8 cellular contexts compared by ENCODE assay signal in genomic region chr22:45672564-45673481, GRCh38. TPM values are rescaled to one million over a fixed set of nuclear protein-coding genes. Genes with fewer than 3 reads are reported as not detected.
DNase-seq lines count a peak whose midpoint lies in the region; ATAC-seq and TF ChIP-seq lines count a peak whose summit lies in the region.

No MANE protein-coding gene starts in this region.

- no peaks in the 10 kb centered on the region for H3K27me3 ChIP-seq in BLaER1 treated with 17β-estradiol and CSF1 and Interleukin-3, amounts not matched to agents 10 nM and 100 nM

- ATAC-seq in HG03439 (IDR thresholded peaks at IDR 0.05; ENCODE audit: unreplicated experiment) (peak; percentile 17), left colon (peak; percentile 42), HG03521 (IDR thresholded peaks at IDR 0.05; ENCODE audit: unreplicated experiment) (no peak), HG02610 (IDR thresholded peaks at IDR 0.05; ENCODE audit: unreplicated experiment) (no peak)

- peak overlapping the region; percentile 77 to 99 (median 95) for H3K4me2 ChIP-seq in BLaER1 treated with 17β-estradiol and CSF1 and Interleukin-3, amounts not matched to agents 10 nM and 100 nM

- H3K4me1 ChIP-seq in BLaER1 treated with 17β-estradiol and CSF1 and Interleukin-3, amounts not matched to agents 10 nM and 100 nM: peaks cover 22 to 36% (median 27%) of the 10 kb centered on the region in 10 experiments

- intact Hi-C loops in left colon (cut with DNase I, micrococcal nuclease): no loop called here

- no peak for TF ChIP-seq CTCF in astrocyte of the cerebellum (IDR thresholded peaks at IDR 0.05; ENCODE audit: low read depth, low read length, missing control alignments)

- peak overlapping the region; percentile 63 to 96 (median 83) for H3K4me3 ChIP-seq in BLaER1 treated with 17β-estradiol and CSF1 and Interleukin-3, amounts not matched to agents 10 nM and 100 nM
- H3K4me3 ChIP-seq in astrocyte of the cerebellum (ENCODE audit: low read depth, low read length): peak overlapping the region; percentile 92

- no peak for DNase-seq in astrocyte of the cerebellum (ENCODE audit: low read depth)
- DNase-seq in left colon: peak in 1 of 2 donors; percentile 27
- no peak for DNase-seq in NCI-H1092 treated with DMSO at 0.1 percent for 48 hours (lab: John Stamatoyannopoulos, UW)

- peaks cover 0 to 32% (median 20%) of the 10 kb centered on the region in 11 experiments; a peak in 19 of 22 replicates for H3K36me3 ChIP-seq in BLaER1 treated with 17β-estradiol and CSF1 and Interleukin-3, amounts not matched to agents 10 nM and 100 nM

- H3K27ac ChIP-seq in BLaER1 treated with 17β-estradiol and CSF1 and Interleukin-3, amounts not matched to agents 10 nM and 100 nM: peak overlapping the region; percentile 92 to 99 (median 94)
- H3K27ac ChIP-seq in temporal lobe (ENCODE audit: low read depth, low read length): peak overlapping the region; percentile 50

- H3K9me3 ChIP-seq in BLaER1 treated with 17β-estradiol and CSF1 and Interleukin-3, amounts not matched to agents 10 nM and 100 nM (replicated peaks in 1 of 11): no peaks in the 10 kb centered on the region

- peaks cover 36 to 57% (median 49%) of the 10 kb centered on the region in 11 experiments; a peak in 20 of 22 replicates for H4K20me1 ChIP-seq in BLaER1 treated with 17β-estradiol and CSF1 and Interleukin-3, amounts not matched to agents 10 nM and 100 nM

- H3K9ac ChIP-seq in BLaER1 treated with 17β-estradiol and CSF1 and Interleukin-3, amounts not matched to agents 10 nM and 100 nM: peak overlapping the region; percentile 92 to 99 (median 95)

- in situ Hi-C loops in astrocyte of the cerebellum (cut with HindIII; ENCODE audit: low sequenced_read_pairs): no loop called here

RNA-seq across cellular contexts. Expression of gene ATXN10, which starts 1.2 kb away (rescaled TPM):
- total RNA-seq in left colon (10 to 100 TPM; 65.6 to 69.9 TPM), temporal lobe (262 TPM)

Comparison
In these comparisons a context has a peak if more than half of its experiments do, and no peak if none do; other contexts are left out.
1. ATAC-seq: peak in HG03439 (single experiment) and left colon (single experiment); none in HG03521 (single experiment) and HG02610 (single experiment).